Comparison of ENCODE assay signal across 17 cellular contexts in the genomic region with DNA sequence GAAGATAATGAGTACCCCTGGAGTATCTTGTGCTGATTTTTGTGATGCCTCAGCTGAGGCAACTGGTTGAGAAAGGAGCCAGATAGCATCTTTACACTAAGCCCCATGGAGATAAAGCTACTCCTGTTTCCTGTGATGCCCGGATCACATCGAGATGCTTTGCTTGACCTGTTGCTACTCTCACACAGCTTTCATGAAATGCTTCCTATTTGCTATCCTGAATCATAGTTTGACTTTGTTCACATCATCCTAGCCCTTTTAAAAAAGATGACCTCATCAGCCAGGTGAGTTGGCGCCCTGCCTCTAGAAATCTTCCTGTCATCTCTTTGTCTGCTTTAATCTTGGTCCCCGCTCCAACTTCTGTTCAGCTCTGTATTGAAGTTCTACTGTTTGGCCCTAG.
DNase-seq lines count a peak whose midpoint lies in the region; ATAC-seq and TF ChIP-seq lines count a peak whose summit lies in the region.
"Had no signal": no experiment of that assay in that cellular context is flagged by ENCODE, and none has a peak within 500 bp of the region (broad histone marks: within the 10 kb centered on the region; RNA-seq: fewer than 3 reads in every experiment).

No MANE protein-coding gene starts in this region.

- H3K9me3 Mint-ChIP-seq in chondrocyte (ENCODE audit: low read depth) (peaks cover 7% of the 10 kb centered on the region), nephron progenitor cell (peaks cover 19% of the 10 kb centered on the region)
- H3K9me3 Mint-ChIP-seq: natural killer cell had no signal

- ATAC-seq in HG03196 (IDR thresholded peaks at IDR 0.05; ENCODE audit: unreplicated experiment) (no peak), HG02870 (IDR thresholded peaks at IDR 0.05; ENCODE audit: unreplicated experiment) (no peak)
- ATAC-seq: natural killer cell; sciatic nerve; stimulated activated naive B cell treated with anti-CD40 and anti-IgM and Interleukin-4, amounts not matched to agents 10 μg/mL and 1 μg/mL and 100 μg/mL, for 72 hours; T-cell had no signal

- H3K27ac Mint-ChIP-seq in chondrocyte (ENCODE audit: unreplicated experiment): peak overlapping the region; percentile 28
- H3K27ac Mint-ChIP-seq in nephron progenitor cell: peak overlapping the region; percentile 30
- H3K27ac Mint-ChIP-seq: natural killer cell; stimulated activated naive B cell treated with anti-CD40 and anti-IgM and Interleukin-4, amounts not matched to agents 10 μg/mL and 1 μg/mL and 100 μg/mL, for 72 hours had no signal

- H3K4me3 Mint-ChIP-seq in chondrocyte (ENCODE audit: unreplicated experiment) (no peak overlapping the region), nephron progenitor cell (no peak overlapping the region)
- H3K4me3 Mint-ChIP-seq: natural killer cell; stimulated activated naive B cell treated with anti-CD40 and anti-IgM and Interleukin-4, amounts not matched to agents 10 μg/mL and 1 μg/mL and 100 μg/mL, for 72 hours; T-cell had no signal

- DNase-seq in DMS153 (lab: John Stamatoyannopoulos, UW): peak; percentile 66
- no peak for DNase-seq in DMS153 treated with DMSO at 0.1 percent for 48 hours (lab: John Stamatoyannopoulos, UW; ENCODE audit: unreplicated experiment)
- peak; percentile 82 for DNase-seq in DMS53 treated with DMSO at 0.1 percent for 48 hours (lab: John Stamatoyannopoulos, UW; ENCODE audit: unreplicated experiment)
- no peak for DNase-seq in chondrocyte (ENCODE audit: low spot score)
- DNase-seq in nephron progenitor cell: no peak
- DNase-seq in HuH-7 (ENCODE audit: low spot score): no peak
- DNase-seq: activated CD4-positive, CD25-positive, alpha-beta regulatory T cell; activated T-cell treated with anti-CD3 and anti-CD28 coated beads, Interleukin-2, amount 50 U/mL, for 1 hour; GOT3; left ventricle myocardium inferior; natural killer cell; NCI-H2171; stimulated activated naive B cell treated with anti-CD40 and anti-IgM and Interleukin-4, amounts not matched to agents 10 μg/mL and 1 μg/mL and 100 μg/mL, for 72 hours; T-cell had no signal

- no peak for TF ChIP-seq CTCF in chondrocyte (IDR thresholded peaks at IDR 0.05)
- no peak for TF ChIP-seq CTCF in nephron progenitor cell (IDR thresholded peaks at IDR 0.05)

- H3K36me3 Mint-ChIP-seq in chondrocyte (ENCODE audit: low read depth): peaks cover 2% of the 10 kb centered on the region
- peaks cover 10% of the 10 kb centered on the region for H3K36me3 Mint-ChIP-seq in nephron progenitor cell (ENCODE audit: low read depth)
- H3K36me3 Mint-ChIP-seq: natural killer cell, T-cell had no signal

- no peaks in the 10 kb centered on the region for H3K27me3 Mint-ChIP-seq in chondrocyte (ENCODE audit: low read depth)
- peaks cover 3% of the 10 kb centered on the region for H3K27me3 Mint-ChIP-seq in nephron progenitor cell (ENCODE audit: low read depth, poor library complexity)
- H3K27me3 Mint-ChIP-seq: stimulated activated naive B cell treated with anti-CD40 and anti-IgM and Interleukin-4, amounts not matched to agents 10 μg/mL and 1 μg/mL and 100 μg/mL, for 72 hours; T-cell had no signal

- H3K4me1 Mint-ChIP-seq in chondrocyte (ENCODE audit: low read depth): peaks cover 67% of the 10 kb centered on the region
- H3K4me1 Mint-ChIP-seq in nephron progenitor cell: peaks cover 53% of the 10 kb centered on the region

Comparison
In these comparisons a context has a peak if more than half of its experiments do, and no peak if none do; other contexts are left out.
1. DNase-seq: peak in DMS153 (single experiment) and DMS53 treated with DMSO at 0.1 percent for 48 hours (single experiment); none in DMS153 treated with DMSO at 0.1 percent for 48 hours (single experiment), chondrocyte (single experiment), nephron progenitor cell (single experiment) and HuH-7 (single experiment).